Comparison of ENCODE assay signal across 31 cellular contexts in the genomic region with DNA sequence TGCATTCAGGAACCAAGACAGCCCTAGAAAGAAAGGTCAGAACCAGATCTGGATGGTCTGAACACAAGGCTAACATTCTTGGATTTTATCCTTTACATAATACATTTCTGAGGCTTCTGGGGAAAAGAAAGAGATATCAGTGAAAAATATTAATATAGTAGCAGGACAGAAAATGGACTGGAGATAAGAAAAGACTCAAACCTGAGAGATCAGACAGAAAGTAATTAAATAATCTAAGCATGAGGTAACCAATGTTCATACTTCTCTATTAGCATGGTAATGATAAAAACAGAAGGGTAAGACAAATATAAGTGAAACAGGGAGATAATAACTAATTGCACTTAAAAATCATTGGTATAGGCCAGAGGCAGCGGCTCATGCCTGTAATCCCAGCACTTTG.
"Had no signal": no experiment of that assay in that cellular context is flagged by ENCODE, and none has a peak within 500 bp of the region (broad histone marks: within the 10 kb centered on the region; RNA-seq: fewer than 3 reads in every experiment).

No MANE protein-coding gene starts in this region.

- H3K27me3 Mint-ChIP-seq: activated naive CD4-positive, alpha-beta T cell treated with anti-CD3 and anti-CD28 coated beads, Interleukin-2, amount 50 U/mL, for 24 hours had no signal

- DNase-seq: activated CD4-positive, alpha-beta T cell treated with anti-CD3 and anti-CD28 coated beads for 1 hour; activated CD4-positive, alpha-beta T cell treated with anti-CD3 and anti-CD28 coated beads for 48 hours; activated CD4-positive, CD25-positive, alpha-beta regulatory T cell; activated CD8-positive, alpha-beta T cell treated with anti-CD3 and anti-CD28 coated beads, Interleukin-2, amount 10 ng/mL, durations not matched to agents 7 days and 5 days; activated gamma-delta T cell; activated naive CD4-positive, alpha-beta T cell treated with Interleukin-2 at 50 U/mL for 16 hours; activated T-cell treated with anti-CD3 and anti-CD28 coated beads, Interleukin-2, amount 50 U/mL, for 4 hours; anterior cingulate cortex; caudate nucleus; cerebellar nuclear complex; Kasumi-1; KG1; MG63; NCI-H1048; NCI-H1105 treated with DMSO at 0.1 percent for 48 hours; NCI-H1436; NCI-H1694; NCI-H2029; NCI-H345; NCI-H524 treated with DMSO at 0.1 percent for 48 hours; PC-3; Peyer's patch; RPMI8226; SHP77 treated with DMSO at 0.1 percent for 48 hours; SW 1271; T-helper 1 cell; T-helper 2 cell; T-helper 9 cell; WERI-Rb-1 had no signal

- H3K27ac Mint-ChIP-seq: activated CD8-positive, alpha-beta T cell treated with anti-CD3 and anti-CD28 coated beads, Interleukin-2, amount 10 ng/mL, durations not matched to agents 7 days and 5 days had no signal

- ATAC-seq: activated CD8-positive, alpha-beta T cell treated with anti-CD3 and anti-CD28 coated beads, Interleukin-2, amount 10 ng/mL, durations not matched to agents 7 days and 5 days; activated T-cell treated with anti-CD3 and anti-CD28 coated beads, Interleukin-2, amount 50 U/mL, for 4 hours; PC-3 had no signal

- H3K9me3 ChIP-seq: Peyer's patch, SJSA1 had no signal

- H3K4me1 ChIP-seq: SJSA1 had no signal

- H3K4me3 Mint-ChIP-seq: activated CD8-positive, alpha-beta T cell treated with anti-CD3 and anti-CD28 coated beads, Interleukin-2, amount 10 ng/mL, durations not matched to agents 7 days and 5 days; activated naive CD4-positive, alpha-beta T cell treated with anti-CD3 and anti-CD28 coated beads, Interleukin-2, amount 50 U/mL, for 24 hours; activated T-cell treated with anti-CD3 and anti-CD28 coated beads, Interleukin-2, amount 50 U/mL, for 4 hours had no signal

- H3K27ac ChIP-seq: Peyer's patch, SJSA1, WERI-Rb-1 had no signal

- H3K4me3 ChIP-seq: MG63, Peyer's patch, SJSA1 had no signal

- H3K9me3 Mint-ChIP-seq: activated naive CD4-positive, alpha-beta T cell treated with anti-CD3 and anti-CD28 coated beads, Interleukin-2, amount 50 U/mL, for 24 hours; activated T-cell treated with anti-CD3 and anti-CD28 coated beads, Interleukin-2, amount 50 U/mL, for 4 hours had no signal

- H3K27me3 ChIP-seq: MG63, Peyer's patch, SJSA1 had no signal
